9 cellular contexts compared by ENCODE assay signal in the genomic region with DNA sequence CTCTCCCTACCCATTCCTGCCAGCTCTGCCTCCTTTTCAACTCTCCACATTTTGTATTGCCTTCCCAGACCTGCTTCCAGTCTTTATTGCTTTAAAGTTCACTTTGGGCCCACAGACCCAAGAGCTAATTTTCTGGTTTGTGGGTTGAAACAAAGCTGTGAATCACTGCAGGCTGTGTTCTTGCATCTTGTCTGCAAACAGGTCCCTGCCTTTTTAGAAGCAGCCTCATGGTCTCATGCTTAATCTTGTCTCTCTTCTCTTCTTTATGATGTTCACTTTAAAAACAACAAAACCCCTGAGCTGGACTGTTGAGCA. TPM values are rescaled to one million over a fixed set of nuclear protein-coding genes. Genes with fewer than 3 reads are reported as not detected.
A peak's percentile ranks its signal among the peaks of the same experiment; 100 is the strongest.
DNase-seq lines count a peak whose midpoint lies in the region; ATAC-seq and TF ChIP-seq lines count a peak whose summit lies in the region.
"Had no signal": no experiment of that assay in that cellular context is flagged by ENCODE, and none has a peak within 500 bp of the region (broad histone marks: within the 10 kb centered on the region; RNA-seq: fewer than 3 reads in every experiment).

No MANE protein-coding gene starts in this region.

- H3K4me3 Mint-ChIP-seq in activated T-cell treated with anti-CD3 and anti-CD28 coated beads, Interleukin-2, amount 50 U/mL, for 24 hours, result peak overlapping the region; percentile 97
- H3K4me3 Mint-ChIP-seq in activated naive CD8-positive, alpha-beta T cell treated with anti-CD3 and anti-CD28 coated beads for 36 hours, result peak overlapping the region; percentile 87

- H3K27me3 ChIP-seq in thoracic aorta (replicated peaks; ENCODE audit: insufficient read depth), result no peaks in the 10 kb centered on the region

- peak overlapping the region; percentile 95 for H3K4me3 ChIP-seq in thoracic aorta

- peak overlapping the region; percentile 95 for H3K27ac Mint-ChIP-seq in activated T-cell treated with anti-CD3 and anti-CD28 coated beads, Interleukin-2, amount 50 U/mL, for 24 hours
- peak overlapping the region; percentile 68 for H3K27ac Mint-ChIP-seq in activated naive CD8-positive, alpha-beta T cell treated with anti-CD3 and anti-CD28 coated beads for 36 hours

- no peaks in the 10 kb centered on the region for H3K9me3 ChIP-seq in thoracic aorta

- ATAC-seq in thoracic aorta (ENCODE audit: insufficient number of reproducible peaks, low FRiP score, low read depth) (no peak), GM18868 (IDR thresholded peaks at IDR 0.05; ENCODE audit: unreplicated experiment) (no peak)

- TF ChIP-seq CTCF in thoracic aorta (IDR thresholded peaks at IDR 0.05), result no peak

- H3K27me3 Mint-ChIP-seq in activated T-cell treated with anti-CD3 and anti-CD28 coated beads, Interleukin-2, amount 50 U/mL, for 24 hours, result no peaks in the 10 kb centered on the region
- no peaks in the 10 kb centered on the region for H3K27me3 Mint-ChIP-seq in activated naive CD8-positive, alpha-beta T cell treated with anti-CD3 and anti-CD28 coated beads for 36 hours

- H3K4me1 Mint-ChIP-seq in activated T-cell treated with anti-CD3 and anti-CD28 coated beads, Interleukin-2, amount 50 U/mL, for 24 hours (ENCODE audit: low read depth), result peaks cover 54% of the 10 kb centered on the region
- peaks cover 58% of the 10 kb centered on the region for H3K4me1 Mint-ChIP-seq in activated naive CD8-positive, alpha-beta T cell treated with anti-CD3 and anti-CD28 coated beads for 36 hours

- H3K27ac ChIP-seq in thoracic aorta, result no peak overlapping the region

- H3K36me3 ChIP-seq in thoracic aorta, result peaks cover 16% of the 10 kb centered on the region

- no peak for DNase-seq in activated T-cell treated with anti-CD3 and anti-CD28 coated beads, Interleukin-2, amount 50 U/mL, for 24 hours
- no peak for DNase-seq in activated T-cell treated with anti-CD3 and anti-CD28 coated beads for 4 hours
- no peak for DNase-seq in activated naive CD8-positive, alpha-beta T cell treated with anti-CD3 and anti-CD28 coated beads for 36 hours
- DNase-seq in midbrain (lab: John Stamatoyannopoulos, UW), result peak; percentile 13
- no peak for DNase-seq in thoracic aorta (ENCODE audit: low spot score)
- DNase-seq in NCI-H2081 treated with DMSO at 0.1 percent for 48 hours (lab: John Stamatoyannopoulos, UW), result no peak
- no peak for DNase-seq in NCI-H2029 (lab: John Stamatoyannopoulos, UW)
- DNase-seq: OCI-M1 had no signal

- peaks cover 80% of the 10 kb centered on the region for H3K36me3 Mint-ChIP-seq in activated T-cell treated with anti-CD3 and anti-CD28 coated beads, Interleukin-2, amount 50 U/mL, for 24 hours (ENCODE audit: low read depth)
- H3K36me3 Mint-ChIP-seq in activated naive CD8-positive, alpha-beta T cell treated with anti-CD3 and anti-CD28 coated beads for 36 hours, result peaks cover 57% of the 10 kb centered on the region

- peaks cover 14 to 42% of the 10 kb centered on the region in 2 donors for H3K4me1 ChIP-seq in thoracic aorta (ENCODE audit: control insufficient read depth in 1 of 2, low read depth in 2 of 2)

- no peaks in the 10 kb centered on the region for H3K9me3 Mint-ChIP-seq in activated T-cell treated with anti-CD3 and anti-CD28 coated beads, Interleukin-2, amount 50 U/mL, for 24 hours
- peaks cover 2% of the 10 kb centered on the region for H3K9me3 Mint-ChIP-seq in activated naive CD8-positive, alpha-beta T cell treated with anti-CD3 and anti-CD28 coated beads for 36 hours

RNA-seq across cellular contexts. Expression of gene BTG2, which starts 3.8 kb away (rescaled TPM):
- 10 to 100 TPM; 74.7 to 81.2 TPM for total RNA-seq in activated naive CD8-positive, alpha-beta T cell treated with anti-CD3 and anti-CD28 coated beads for 36 hours
- 100 to 1,000 TPM; 119 to 164 TPM for total RNA-seq in thoracic aorta

RNA-seq across cellular contexts. Expression of gene FMOD, which starts 41.9 kb away (rescaled TPM):
- total RNA-seq in activated naive CD8-positive, alpha-beta T cell treated with anti-CD3 and anti-CD28 coated beads for 36 hours, result 1 to 10 TPM; 3.2 to 3.3 TPM
- total RNA-seq in thoracic aorta, result 100 to 1,000 TPM; 190 to 438 TPM

Comparison
In these comparisons a context has a peak if more than half of its experiments do, and no peak if none do; other contexts are left out.
1. RNA of gene FMOD, which starts 41.9 kb away (total RNA-seq): 190 to 438 TPM in thoracic aorta; 3.2 to 3.3 TPM in activated naive CD8-positive, alpha-beta T cell treated with anti-CD3 and anti-CD28 coated beads for 36 hours; every median in the first group is over 10 times any median in the second.